In genomic region chr6:51321477-51321876, GRCh38 we compare ENCODE assay signal across 2 cellular contexts.
DNase-seq lines count a peak whose midpoint lies in the region; ATAC-seq, FAIRE-seq and TF ChIP-seq lines count a peak whose summit lies in the region.
"Not testable (repeated sequence)": the region's sequence is repeated elsewhere in the genome, so short reads cannot be mapped to it uniquely, and the experiment has no call there.

No MANE protein-coding gene starts in this region.

- H3K4me3 ChIP-seq in K562; HepG2 (replicated peaks in 1 of 3; ENCODE audit: insufficient read depth in 1 of 3, low read depth in 2 of 3, low read length in 3 of 3): not testable (repeated sequence)

- H3K9me1 ChIP-seq in K562 (ENCODE audit: control insufficient read depth, insufficient read depth, low read length): not testable (repeated sequence)

- not testable (repeated sequence) for H3K9ac ChIP-seq in K562 (ENCODE audit: insufficient read depth in 1 of 2, low read depth in 2 of 2, low read length in 2 of 2); HepG2 (ENCODE audit: insufficient read depth, low read depth, low read length)

- H3K27ac ChIP-seq in K562 (ENCODE audit: extremely low read depth, low read depth, low read length); HepG2 (ENCODE audit: extremely low read length, insufficient read depth, low read length): not testable (repeated sequence)

- H3K27me3 ChIP-seq in K562 (ENCODE audit: control insufficient read depth in 2 of 2, insufficient read depth in 2 of 2, low read length in 2 of 2); HepG2 (ENCODE audit: control insufficient read depth in 1 of 2, insufficient read depth in 2 of 2, low read length in 2 of 2): not testable (repeated sequence)

- not testable (repeated sequence) for FAIRE-seq in K562 (lab: Jason Lieb, UNC); HepG2 (lab: Jason Lieb, UNC)

- BruUV-seq in K562 (replicated peaks; lab: Mats Ljungman, UMichigan); HepG2 (replicated peaks; lab: Mats Ljungman, UMichigan): not testable (repeated sequence)

- H3K4me1 ChIP-seq in K562 (replicated peaks in 1 of 2; ENCODE audit: control insufficient read depth in 2 of 2, insufficient read depth in 2 of 2, low read length in 2 of 2); HepG2 (ENCODE audit: insufficient read depth, low read length): not testable (repeated sequence)

- POLR2A ChIA-PET in K562 (lab: Yijun Ruan, JAX); HepG2 (lab: Yijun Ruan, JAX): not testable (repeated sequence)

- not testable (repeated sequence) for TF ChIP-seq POLR2A in K562 (conservative IDR thresholded peaks at IDR 0.05); HepG2 (IDR thresholded peaks at IDR 0.05; ENCODE audit: insufficient read depth in 1 of 2, low read depth in 2 of 2, low read length in 2 of 2)

- H3K79me2 ChIP-seq in K562 (ENCODE audit: control insufficient read depth, insufficient read depth, low read length); HepG2 (ENCODE audit: insufficient read depth, low read length): not testable (repeated sequence)

- ATAC-seq in K562, HepG2: not testable (repeated sequence)

- not testable (repeated sequence) for H3K9me3 ChIP-seq in K562 (replicated peaks; ENCODE audit: control insufficient read depth, insufficient read depth, low read depth, low read length); HepG2 (ENCODE audit: low read length)

- in situ Hi-C loops in K562 (cut with MboI); HepG2 (cut with HindIII; ENCODE audit: extremely low pct_ligation_motif_present, low pct_unique_long_range_greater_than_20kb): not testable (repeated sequence)

- TF ChIP-seq EP300 in K562 (IDR thresholded peaks at IDR 0.05; ENCODE audit: low read length); HepG2 (IDR thresholded peaks at IDR 0.05; ENCODE audit: low read depth in 2 of 2, low read length in 2 of 2); HepG2 (CRISPR knock-in tag; IDR thresholded peaks at IDR 0.05; ENCODE audit: borderline replicate concordance): not testable (repeated sequence)

- TF ChIP-seq RAD21 in K562 (CRISPR knock-in tag; conservative IDR thresholded peaks at IDR 0.05 in 1 of 2, IDR thresholded peaks at IDR 0.05 in 1 of 2); HepG2 (CRISPR knock-in tag; IDR thresholded peaks at IDR 0.05): not testable (repeated sequence)

- not testable (repeated sequence) for DNase-seq in K562 (ENCODE audit: extremely low read depth in 1 of 4, low spot score in 3 of 4); HepG2 (ENCODE audit: low spot score)

- CTCF ChIA-PET in K562 (lab: Yijun Ruan, JAX; ENCODE audit: low intra/inter-chr PET ratio); HepG2 (lab: Yijun Ruan, JAX; ENCODE audit: low intra/inter-chr PET ratio, low total read pairs): not testable (repeated sequence)

- not testable (repeated sequence) for H2AFZ ChIP-seq in K562 (ENCODE audit: low read depth, low read length); HepG2 (ENCODE audit: low read length)

- TF ChIP-seq CTCF in K562 (IDR thresholded peaks at IDR 0.05 in 2 of 3, conservative IDR thresholded peaks at IDR 0.05 in 1 of 3; ENCODE audit: insufficient read depth in 2 of 3, low read depth in 1 of 3, low read length in 3 of 3); HepG2 (CRISPR knock-in tag; IDR thresholded peaks at IDR 0.05): not testable (repeated sequence)

- intact Hi-C loops in K562 (cut with micrococcal nuclease); HepG2 (cut with micrococcal nuclease; ENCODE audit: unreplicated experiment): not testable (repeated sequence)

- not testable (repeated sequence) for H3K4me2 ChIP-seq in K562 (ENCODE audit: insufficient read depth, low read length); HepG2 (ENCODE audit: low read depth, low read length)

- H4K20me1 ChIP-seq in K562 (replicated peaks; ENCODE audit: control insufficient read depth, insufficient read depth, low read length); HepG2 (ENCODE audit: insufficient read depth, low read length): not testable (repeated sequence)

- 4% methylated on average over 3 of the region's 3 CpGs for WGBS in K562 (ENCODE audit: insufficient coverage, low coverage, missing lambda C conversion rate)
- WGBS in HepG2 (ENCODE audit: low lambda C conversion rate): 31% methylated on average over 3 of the region's 3 CpGs

- not testable (repeated sequence) for H3K36me3 ChIP-seq in K562 (ENCODE audit: control insufficient read depth, insufficient read depth, low read length); HepG2 (replicated peaks in 1 of 2; ENCODE audit: control insufficient read depth in 1 of 2, insufficient read depth in 2 of 2, low read length in 2 of 2)

TF ChIP-seq in K562, 482 proteins besides CTCF, POLR2A, EP300 and RAD21:
- peak; percentile 94 for TF ChIP-seq ZNF431 (CRISPR knock-in tag; IDR thresholded peaks at IDR 0.05)
TF ChIP-seq in K562: peak in this region for 1; not testable (repeated sequence) for 481.

TF ChIP-seq in HepG2, 621 proteins besides CTCF, POLR2A, EP300 and RAD21:
- 0 out of 2 replicates have a peak, but pooled peaks have one; percentile 59 for TF ChIP-seq ZNF431 (CRISPR knock-in tag; IDR thresholded peaks at IDR 0.05; ENCODE audit: borderline replicate concordance, low read depth)
